1 cellular context compared by ENCODE assay signal in the genomic region with DNA sequence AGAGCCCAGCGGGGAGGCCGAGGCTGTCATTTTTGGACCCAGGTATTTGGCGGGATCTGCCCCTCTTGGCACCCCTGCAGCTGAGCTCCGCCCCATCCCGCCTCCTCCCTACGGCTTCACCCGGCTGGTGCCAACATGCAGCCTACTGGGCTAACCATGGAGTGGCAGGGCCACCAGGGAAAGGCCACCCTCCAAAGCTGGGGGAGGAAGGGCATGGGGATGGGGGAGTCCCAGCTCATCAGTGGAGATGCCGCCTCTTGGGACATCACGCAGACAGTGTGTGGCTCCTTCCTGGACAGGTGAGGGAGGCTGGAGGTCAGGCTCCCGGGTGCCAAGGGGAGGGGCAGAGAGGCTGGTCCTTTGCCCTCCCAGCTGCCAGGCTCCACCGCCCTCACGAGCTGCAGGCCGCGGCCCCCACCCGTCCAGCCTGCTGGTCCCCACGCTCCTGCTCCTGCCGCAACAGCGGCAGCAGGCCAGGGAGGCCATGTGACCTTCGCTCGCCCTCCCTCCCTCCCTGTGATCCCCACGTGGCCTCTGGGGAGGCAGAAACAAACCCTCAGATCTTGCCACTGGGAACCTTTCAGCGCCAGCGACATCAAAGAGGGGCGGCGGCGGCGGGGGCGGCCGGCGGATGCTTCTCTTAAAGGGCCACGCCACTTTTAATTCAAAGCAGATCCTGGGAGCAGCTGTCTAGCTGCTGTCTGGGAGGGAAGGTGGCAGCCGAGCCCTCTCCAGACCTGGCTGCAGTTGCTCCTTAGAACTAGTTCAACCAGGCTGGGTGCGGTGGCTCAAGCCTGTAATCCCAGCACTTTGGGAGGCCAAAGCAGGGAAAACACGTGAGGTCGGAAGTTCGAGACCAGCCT.
TF ChIP-seq lines count a peak whose summit lies in the region.

No MANE protein-coding gene starts in this region.

TF ChIP-seq in HepG2, 621 proteins besides CTCF, POLR2A, EP300 and RAD21 (continued from another document and continues in another):
- TF ChIP-seq GATAD1 (CRISPR knock-in tag; IDR thresholded peaks at IDR 0.05): peak; percentile 81
- TF ChIP-seq, protein P1, sequence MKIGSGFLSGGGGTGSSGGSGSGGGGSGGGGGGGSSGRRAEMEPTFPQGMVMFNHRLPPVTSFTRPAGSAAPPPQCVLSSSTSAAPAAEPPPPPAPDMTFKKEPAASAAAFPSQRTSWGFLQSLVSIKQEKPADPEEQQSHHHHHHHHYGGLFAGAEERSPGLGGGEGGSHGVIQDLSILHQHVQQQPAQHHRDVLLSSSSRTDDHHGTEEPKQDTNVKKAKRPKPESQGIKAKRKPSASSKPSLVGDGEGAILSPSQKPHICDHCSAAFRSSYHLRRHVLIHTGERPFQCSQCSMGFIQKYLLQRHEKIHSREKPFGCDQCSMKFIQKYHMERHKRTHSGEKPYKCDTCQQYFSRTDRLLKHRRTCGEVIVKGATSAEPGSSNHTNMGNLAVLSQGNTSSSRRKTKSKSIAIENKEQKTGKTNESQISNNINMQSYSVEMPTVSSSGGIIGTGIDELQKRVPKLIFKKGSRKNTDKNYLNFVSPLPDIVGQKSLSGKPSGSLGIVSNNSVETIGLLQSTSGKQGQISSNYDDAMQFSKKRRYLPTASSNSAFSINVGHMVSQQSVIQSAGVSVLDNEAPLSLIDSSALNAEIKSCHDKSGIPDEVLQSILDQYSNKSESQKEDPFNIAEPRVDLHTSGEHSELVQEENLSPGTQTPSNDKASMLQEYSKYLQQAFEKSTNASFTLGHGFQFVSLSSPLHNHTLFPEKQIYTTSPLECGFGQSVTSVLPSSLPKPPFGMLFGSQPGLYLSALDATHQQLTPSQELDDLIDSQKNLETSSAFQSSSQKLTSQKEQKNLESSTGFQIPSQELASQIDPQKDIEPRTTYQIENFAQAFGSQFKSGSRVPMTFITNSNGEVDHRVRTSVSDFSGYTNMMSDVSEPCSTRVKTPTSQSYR (CRISPR knock-in tag; IDR thresholded peaks at IDR 0.05; ENCODE audit: borderline replicate concordance): peak; percentile 74
- TF ChIP-seq POLR2AphosphoS5 (IDR thresholded peaks at IDR 0.05; ENCODE audit: low read depth, low read length): peak; percentile 57; the same call in 1 of the 2 replicates
- TF ChIP-seq, protein P2, sequence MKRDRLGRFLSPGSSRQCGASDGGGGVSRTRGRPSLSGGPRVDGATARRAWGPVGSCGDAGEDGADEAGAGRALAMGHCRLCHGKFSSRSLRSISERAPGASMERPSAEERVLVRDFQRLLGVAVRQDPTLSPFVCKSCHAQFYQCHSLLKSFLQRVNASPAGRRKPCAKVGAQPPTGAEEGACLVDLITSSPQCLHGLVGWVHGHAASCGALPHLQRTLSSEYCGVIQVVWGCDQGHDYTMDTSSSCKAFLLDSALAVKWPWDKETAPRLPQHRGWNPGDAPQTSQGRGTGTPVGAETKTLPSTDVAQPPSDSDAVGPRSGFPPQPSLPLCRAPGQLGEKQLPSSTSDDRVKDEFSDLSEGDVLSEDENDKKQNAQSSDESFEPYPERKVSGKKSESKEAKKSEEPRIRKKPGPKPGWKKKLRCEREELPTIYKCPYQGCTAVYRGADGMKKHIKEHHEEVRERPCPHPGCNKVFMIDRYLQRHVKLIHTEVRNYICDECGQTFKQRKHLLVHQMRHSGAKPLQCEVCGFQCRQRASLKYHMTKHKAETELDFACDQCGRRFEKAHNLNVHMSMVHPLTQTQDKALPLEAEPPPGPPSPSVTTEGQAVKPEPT (CRISPR knock-in tag; IDR thresholded peaks at IDR 0.05; ENCODE audit: low read depth): peak; percentile 81; the same call in 1 of the 2 replicates
- TF ChIP-seq ZSCAN22 (CRISPR knock-in tag; IDR thresholded peaks at IDR 0.05): peak; percentile 57; the same call in 1 of the 2 replicates
- 0 out of 2 replicates have a peak, but pooled peaks have one; percentile 65 for TF ChIP-seq ZSCAN20 (CRISPR knock-in tag; IDR thresholded peaks at IDR 0.05; ENCODE audit: borderline replicate concordance)
- peak; percentile 92 for TF ChIP-seq ZNF331 (CRISPR knock-in tag; IDR thresholded peaks at IDR 0.05)
- TF ChIP-seq ZNF260 (CRISPR knock-in tag; IDR thresholded peaks at IDR 0.05; ENCODE audit: borderline replicate concordance, low read depth): no peak
- TF ChIP-seq, protein P3, sequence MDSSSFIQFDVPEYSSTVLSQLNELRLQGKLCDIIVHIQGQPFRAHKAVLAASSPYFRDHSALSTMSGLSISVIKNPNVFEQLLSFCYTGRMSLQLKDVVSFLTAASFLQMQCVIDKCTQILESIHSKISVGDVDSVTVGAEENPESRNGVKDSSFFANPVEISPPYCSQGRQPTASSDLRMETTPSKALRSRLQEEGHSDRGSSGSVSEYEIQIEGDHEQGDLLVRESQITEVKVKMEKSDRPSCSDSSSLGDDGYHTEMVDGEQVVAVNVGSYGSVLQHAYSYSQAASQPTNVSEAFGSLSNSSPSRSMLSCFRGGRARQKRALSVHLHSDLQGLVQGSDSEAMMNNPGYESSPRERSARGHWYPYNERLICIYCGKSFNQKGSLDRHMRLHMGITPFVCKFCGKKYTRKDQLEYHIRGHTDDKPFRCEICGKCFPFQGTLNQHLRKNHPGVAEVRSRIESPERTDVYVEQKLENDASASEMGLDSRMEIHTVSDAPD (CRISPR knock-in tag; IDR thresholded peaks at IDR 0.05): no peak
- peak; percentile 93; the same call in 1 of the 2 replicates for TF ChIP-seq SALL2 (CRISPR knock-in tag; IDR thresholded peaks at IDR 0.05)
- TF ChIP-seq, protein P4, sequence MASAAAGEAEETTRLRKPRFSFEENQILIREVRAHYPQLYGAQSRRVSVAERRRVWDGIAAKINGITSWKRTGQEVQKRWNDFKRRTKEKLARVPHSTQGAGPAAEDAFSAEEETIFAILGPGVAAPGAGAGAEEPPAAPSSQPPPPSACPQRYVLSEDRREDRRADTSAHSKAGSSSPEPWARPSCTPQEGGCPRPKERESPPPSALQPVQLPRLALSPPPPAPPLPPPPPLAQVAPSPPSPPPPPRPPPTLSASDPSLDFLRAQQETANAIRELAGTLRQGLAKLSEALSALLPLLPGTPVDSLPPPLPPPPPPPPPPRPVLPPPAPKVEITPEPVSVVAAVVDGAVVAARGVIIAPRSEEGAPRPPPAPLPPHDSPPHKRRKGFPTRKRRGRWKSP (CRISPR knock-in tag; IDR thresholded peaks at IDR 0.05): 0 out of 2 replicates have a peak, but pooled peaks have one; percentile 24
- TF ChIP-seq, protein P5, sequence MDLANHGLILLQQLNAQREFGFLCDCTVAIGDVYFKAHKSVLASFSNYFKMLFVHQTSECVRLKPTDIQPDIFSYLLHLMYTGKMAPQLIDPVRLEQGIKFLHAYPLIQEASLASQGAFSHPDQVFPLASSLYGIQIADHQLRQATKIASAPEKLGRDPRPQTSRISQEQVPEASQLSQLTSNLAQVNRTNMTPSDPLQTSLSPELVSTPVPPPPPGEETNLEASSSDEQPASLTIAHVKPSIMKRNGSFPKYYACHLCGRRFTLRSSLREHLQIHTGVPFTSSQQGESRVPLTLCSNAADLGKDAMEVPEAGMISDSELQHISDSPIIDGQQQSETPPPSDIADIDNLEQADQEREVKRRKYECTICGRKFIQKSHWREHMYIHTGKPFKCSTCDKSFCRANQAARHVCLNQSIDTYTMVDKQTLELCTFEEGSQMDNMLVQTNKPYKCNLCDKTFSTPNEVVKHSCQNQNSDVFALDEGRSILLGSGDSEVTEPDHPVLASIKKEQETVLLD (CRISPR knock-in tag; IDR thresholded peaks at IDR 0.05; ENCODE audit: low read depth): peak; percentile 70; the same call in 1 of the 2 replicates
- peak; percentile 76; the same call in 1 of the 2 replicates for TF ChIP-seq EED (CRISPR knock-in tag; IDR thresholded peaks at IDR 0.05)
- TF ChIP-seq, protein P6, sequence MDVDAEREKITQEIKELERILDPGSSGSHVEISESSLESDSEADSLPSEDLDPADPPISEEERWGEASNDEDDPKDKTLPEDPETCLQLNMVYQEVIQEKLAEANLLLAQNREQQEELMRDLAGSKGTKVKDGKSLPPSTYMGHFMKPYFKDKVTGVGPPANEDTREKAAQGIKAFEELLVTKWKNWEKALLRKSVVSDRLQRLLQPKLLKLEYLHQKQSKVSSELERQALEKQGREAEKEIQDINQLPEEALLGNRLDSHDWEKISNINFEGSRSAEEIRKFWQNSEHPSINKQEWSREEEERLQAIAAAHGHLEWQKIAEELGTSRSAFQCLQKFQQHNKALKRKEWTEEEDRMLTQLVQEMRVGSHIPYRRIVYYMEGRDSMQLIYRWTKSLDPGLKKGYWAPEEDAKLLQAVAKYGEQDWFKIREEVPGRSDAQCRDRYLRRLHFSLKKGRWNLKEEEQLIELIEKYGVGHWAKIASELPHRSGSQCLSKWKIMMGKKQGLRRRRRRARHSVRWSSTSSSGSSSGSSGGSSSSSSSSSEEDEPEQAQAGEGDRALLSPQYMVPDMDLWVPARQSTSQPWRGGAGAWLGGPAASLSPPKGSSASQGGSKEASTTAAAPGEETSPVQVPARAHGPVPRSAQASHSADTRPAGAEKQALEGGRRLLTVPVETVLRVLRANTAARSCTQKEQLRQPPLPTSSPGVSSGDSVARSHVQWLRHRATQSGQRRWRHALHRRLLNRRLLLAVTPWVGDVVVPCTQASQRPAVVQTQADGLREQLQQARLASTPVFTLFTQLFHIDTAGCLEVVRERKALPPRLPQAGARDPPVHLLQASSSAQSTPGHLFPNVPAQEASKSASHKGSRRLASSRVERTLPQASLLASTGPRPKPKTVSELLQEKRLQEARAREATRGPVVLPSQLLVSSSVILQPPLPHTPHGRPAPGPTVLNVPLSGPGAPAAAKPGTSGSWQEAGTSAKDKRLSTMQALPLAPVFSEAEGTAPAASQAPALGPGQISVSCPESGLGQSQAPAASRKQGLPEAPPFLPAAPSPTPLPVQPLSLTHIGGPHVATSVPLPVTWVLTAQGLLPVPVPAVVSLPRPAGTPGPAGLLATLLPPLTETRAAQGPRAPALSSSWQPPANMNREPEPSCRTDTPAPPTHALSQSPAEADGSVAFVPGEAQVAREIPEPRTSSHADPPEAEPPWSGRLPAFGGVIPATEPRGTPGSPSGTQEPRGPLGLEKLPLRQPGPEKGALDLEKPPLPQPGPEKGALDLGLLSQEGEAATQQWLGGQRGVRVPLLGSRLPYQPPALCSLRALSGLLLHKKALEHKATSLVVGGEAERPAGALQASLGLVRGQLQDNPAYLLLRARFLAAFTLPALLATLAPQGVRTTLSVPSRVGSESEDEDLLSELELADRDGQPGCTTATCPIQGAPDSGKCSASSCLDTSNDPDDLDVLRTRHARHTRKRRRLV (CRISPR knock-in tag; IDR thresholded peaks at IDR 0.05): peak; percentile 88
- TF ChIP-seq ZNF766 (CRISPR knock-in tag; IDR thresholded peaks at IDR 0.05; ENCODE audit: borderline replicate concordance): 0 out of 2 replicates have a peak, but pooled peaks have one; percentile 34
- no peak for TF ChIP-seq ZNF75D (CRISPR knock-in tag; IDR thresholded peaks at IDR 0.05; ENCODE audit: borderline replicate concordance)
- TF ChIP-seq, protein P7, sequence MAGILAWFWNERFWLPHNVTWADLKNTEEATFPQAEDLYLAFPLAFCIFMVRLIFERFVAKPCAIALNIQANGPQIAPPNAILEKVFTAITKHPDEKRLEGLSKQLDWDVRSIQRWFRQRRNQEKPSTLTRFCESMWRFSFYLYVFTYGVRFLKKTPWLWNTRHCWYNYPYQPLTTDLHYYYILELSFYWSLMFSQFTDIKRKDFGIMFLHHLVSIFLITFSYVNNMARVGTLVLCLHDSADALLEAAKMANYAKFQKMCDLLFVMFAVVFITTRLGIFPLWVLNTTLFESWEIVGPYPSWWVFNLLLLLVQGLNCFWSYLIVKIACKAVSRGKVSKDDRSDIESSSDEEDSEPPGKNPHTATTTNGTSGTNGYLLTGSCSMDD (CRISPR knock-in tag; IDR thresholded peaks at IDR 0.05): no peak
- TF ChIP-seq ZNF296 (CRISPR knock-in tag; conservative IDR thresholded peaks at IDR 0.05): no peak; the same call in 1 of the 2 replicates
- peak; percentile 80 for TF ChIP-seq ZNF674 (CRISPR knock-in tag; IDR thresholded peaks at IDR 0.05; ENCODE audit: low read depth)
- no peak for TF ChIP-seq SIN3B (IDR thresholded peaks at IDR 0.05; ENCODE audit: low read length)
- TF ChIP-seq, protein P8, sequence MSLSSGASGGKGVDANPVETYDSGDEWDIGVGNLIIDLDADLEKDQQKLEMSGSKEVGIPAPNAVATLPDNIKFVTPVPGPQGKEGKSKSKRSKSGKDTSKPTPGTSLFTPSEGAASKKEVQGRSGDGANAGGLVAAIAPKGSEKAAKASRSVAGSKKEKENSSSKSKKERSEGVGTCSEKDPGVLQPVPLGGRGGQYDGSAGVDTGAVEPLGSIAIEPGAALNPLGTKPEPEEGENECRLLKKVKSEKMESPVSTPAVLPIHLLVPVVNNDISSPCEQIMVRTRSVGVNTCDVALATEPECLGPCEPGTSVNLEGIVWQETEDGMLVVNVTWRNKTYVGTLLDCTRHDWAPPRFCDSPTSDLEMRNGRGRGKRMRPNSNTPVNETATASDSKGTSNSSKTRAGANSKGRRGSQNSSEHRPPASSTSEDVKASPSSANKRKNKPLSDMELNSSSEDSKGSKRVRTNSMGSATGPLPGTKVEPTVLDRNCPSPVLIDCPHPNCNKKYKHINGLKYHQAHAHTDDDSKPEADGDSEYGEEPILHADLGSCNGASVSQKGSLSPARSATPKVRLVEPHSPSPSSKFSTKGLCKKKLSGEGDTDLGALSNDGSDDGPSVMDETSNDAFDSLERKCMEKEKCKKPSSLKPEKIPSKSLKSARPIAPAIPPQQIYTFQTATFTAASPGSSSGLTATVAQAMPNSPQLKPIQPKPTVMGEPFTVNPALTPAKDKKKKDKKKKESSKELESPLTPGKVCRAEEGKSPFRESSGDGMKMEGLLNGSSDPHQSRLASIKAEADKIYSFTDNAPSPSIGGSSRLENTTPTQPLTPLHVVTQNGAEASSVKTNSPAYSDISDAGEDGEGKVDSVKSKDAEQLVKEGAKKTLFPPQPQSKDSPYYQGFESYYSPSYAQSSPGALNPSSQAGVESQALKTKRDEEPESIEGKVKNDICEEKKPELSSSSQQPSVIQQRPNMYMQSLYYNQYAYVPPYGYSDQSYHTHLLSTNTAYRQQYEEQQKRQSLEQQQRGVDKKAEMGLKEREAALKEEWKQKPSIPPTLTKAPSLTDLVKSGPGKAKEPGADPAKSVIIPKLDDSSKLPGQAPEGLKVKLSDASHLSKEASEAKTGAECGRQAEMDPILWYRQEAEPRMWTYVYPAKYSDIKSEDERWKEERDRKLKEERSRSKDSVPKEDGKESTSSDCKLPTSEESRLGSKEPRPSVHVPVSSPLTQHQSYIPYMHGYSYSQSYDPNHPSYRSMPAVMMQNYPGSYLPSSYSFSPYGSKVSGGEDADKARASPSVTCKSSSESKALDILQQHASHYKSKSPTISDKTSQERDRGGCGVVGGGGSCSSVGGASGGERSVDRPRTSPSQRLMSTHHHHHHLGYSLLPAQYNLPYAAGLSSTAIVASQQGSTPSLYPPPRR (CRISPR knock-in tag; IDR thresholded peaks at IDR 0.05; ENCODE audit: borderline replicate concordance): peak; percentile 93
- TF ChIP-seq, protein P9, sequence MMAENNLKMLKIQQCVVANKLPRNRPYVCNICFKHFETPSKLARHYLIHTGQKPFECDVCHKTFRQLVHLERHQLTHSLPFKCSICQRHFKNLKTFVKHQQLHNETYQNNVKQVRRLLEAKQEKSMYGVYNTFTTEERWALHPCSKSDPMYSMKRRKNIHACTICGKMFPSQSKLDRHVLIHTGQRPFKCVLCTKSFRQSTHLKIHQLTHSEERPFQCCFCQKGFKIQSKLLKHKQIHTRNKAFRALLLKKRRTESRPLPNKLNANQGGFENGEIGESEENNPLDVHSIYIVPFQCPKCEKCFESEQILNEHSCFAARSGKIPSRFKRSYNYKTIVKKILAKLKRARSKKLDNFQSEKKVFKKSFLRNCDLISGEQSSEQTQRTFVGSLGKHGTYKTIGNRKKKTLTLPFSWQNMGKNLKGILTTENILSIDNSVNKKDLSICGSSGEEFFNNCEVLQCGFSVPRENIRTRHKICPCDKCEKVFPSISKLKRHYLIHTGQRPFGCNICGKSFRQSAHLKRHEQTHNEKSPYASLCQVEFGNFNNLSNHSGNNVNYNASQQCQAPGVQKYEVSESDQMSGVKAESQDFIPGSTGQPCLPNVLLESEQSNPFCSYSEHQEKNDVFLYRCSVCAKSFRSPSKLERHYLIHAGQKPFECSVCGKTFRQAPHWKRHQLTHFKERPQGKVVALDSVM (CRISPR knock-in tag; IDR thresholded peaks at IDR 0.05): no peak; the same call in 1 of the 2 replicates
- peak; percentile 28; the same call in 1 of the 2 replicates for TF ChIP-seq RBAK (CRISPR knock-in tag; IDR thresholded peaks at IDR 0.05)
- TF ChIP-seq ZNF34 (CRISPR knock-in tag; IDR thresholded peaks at IDR 0.05; ENCODE audit: borderline replicate concordance): peak; percentile 77; the same call in 1 of the 2 replicates
- no peak for TF ChIP-seq SMAD9 (CRISPR knock-in tag; IDR thresholded peaks at IDR 0.05)
